Comparison of ENCODE assay signal across 8 cellular contexts in the genomic region with DNA sequence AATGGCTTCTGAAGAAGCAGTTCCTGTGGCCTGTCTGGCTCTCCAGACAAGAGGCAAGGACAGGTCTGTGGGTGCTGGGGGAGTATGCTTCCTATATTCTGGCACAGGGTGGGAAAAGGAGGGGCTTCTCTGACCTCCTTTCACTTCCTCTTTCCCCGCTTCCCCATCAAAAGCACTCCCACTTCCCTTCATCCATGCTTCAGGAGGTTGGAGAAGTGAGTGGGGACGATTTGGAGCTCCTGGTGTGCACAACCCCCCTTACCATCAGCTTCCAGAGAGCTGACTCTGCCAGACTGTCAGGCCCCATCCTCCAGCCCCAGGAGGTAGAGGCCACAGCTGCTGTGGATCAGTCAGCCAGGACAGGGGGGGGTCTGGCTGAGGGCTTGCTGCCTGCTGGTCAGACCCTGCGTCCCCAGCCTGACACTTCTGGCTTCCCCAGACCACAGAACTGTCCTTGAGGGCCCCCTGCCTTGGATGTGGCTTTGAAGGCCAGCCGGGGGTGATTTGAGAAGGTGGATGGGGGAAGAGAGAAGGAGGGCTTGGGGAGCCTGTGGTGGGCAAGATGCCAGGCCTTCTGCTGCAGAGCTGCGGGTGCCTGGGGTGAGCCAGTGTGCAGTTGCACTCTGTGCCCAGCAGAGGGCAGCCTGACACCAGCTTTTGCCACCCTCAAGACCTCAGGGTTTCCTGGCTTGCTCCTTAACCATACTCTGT. TPM values are rescaled to one million over a fixed set of nuclear protein-coding genes. Genes with fewer than 3 reads are reported as not detected.
DNase-seq lines count a peak whose midpoint lies in the region; ATAC-seq and TF ChIP-seq lines count a peak whose summit lies in the region.

No MANE protein-coding gene starts in this region.

- no peaks in the 10 kb centered on the region for H3K4me1 ChIP-seq in MM.1S (ENCODE audit: low read length)
- peaks cover 26% of the 10 kb centered on the region for H3K4me1 ChIP-seq in SJSA1 (replicated peaks)

- ATAC-seq in GM21367 (IDR thresholded peaks at IDR 0.05; ENCODE audit: unreplicated experiment), result no peak

- H3K9me3 ChIP-seq in MM.1S (replicated peaks; ENCODE audit: insufficient read depth, low read length), result no peaks in the 10 kb centered on the region
- no peaks in the 10 kb centered on the region for H3K9me3 ChIP-seq in SJSA1 (replicated peaks)

- H3K27me3 ChIP-seq in MM.1S (replicated peaks; ENCODE audit: insufficient read depth, low read length) (no peaks in the 10 kb centered on the region), SJSA1 (replicated peaks) (no peaks in the 10 kb centered on the region)

- no peaks in the 10 kb centered on the region for H4K20me1 ChIP-seq in MM.1S (ENCODE audit: insufficient read depth, low read length)

- no peak overlapping the region for H2AFZ ChIP-seq in MM.1S (ENCODE audit: low read length)

- no peak overlapping the region for H3K4me2 ChIP-seq in MM.1S (ENCODE audit: low read depth, low read length)

- DNase-seq in MM.1S (peak; percentile 43), SJSA1 (ENCODE audit: low read depth in 1 of 2, low spot score in 2 of 2) (peak; percentile 77 to 82), foreskin melanocyte (peak; percentile 75), occipital lobe (lab: John Stamatoyannopoulos, UW) (peak; percentile 69), substantia nigra (lab: John Stamatoyannopoulos, UW) (peak in 48 of 49 donors; percentile 32 to 89 (median 75))
- peak; percentile 23 to 70 (median 55) for DNase-seq in activated naive CD4-positive, alpha-beta T cell (lab: John Stamatoyannopoulos, UW)

- no peaks in the 10 kb centered on the region for H3F3A ChIP-seq in MM.1S (ENCODE audit: insufficient read depth, low read length)

- H3K9ac ChIP-seq in MM.1S (ENCODE audit: low read length), result no peak overlapping the region

- H3K9me2 ChIP-seq in MM.1S (replicated peaks; ENCODE audit: insufficient read depth, low read length), result no peaks in the 10 kb centered on the region

- TF ChIP-seq CTCF in GM12872 (IDR thresholded peaks at IDR 0.05; ENCODE audit: insufficient read depth, low read depth, low read length) (peak; percentile 100), MM.1S (IDR thresholded peaks at IDR 0.05; ENCODE audit: low read length) (peak; percentile 88)

- H3K36me3 ChIP-seq in MM.1S (replicated peaks; ENCODE audit: insufficient read depth, low read length) (no peaks in the 10 kb centered on the region), SJSA1 (peaks cover 19% of the 10 kb centered on the region; the same call in 1 of the 2 replicates)

- H3K4me3 ChIP-seq in MM.1S (ENCODE audit: low read length), result no peak overlapping the region
- H3K4me3 ChIP-seq in SJSA1, result no peak overlapping the region

- no peaks in the 10 kb centered on the region for H3K79me2 ChIP-seq in MM.1S (ENCODE audit: low read length)

- H3K27ac ChIP-seq in MM.1S (ENCODE audit: low read length) (no peak overlapping the region), SJSA1 (no peak overlapping the region), substantia nigra (ENCODE audit: low read depth, low read length, poor library complexity, severe bottlenecking) (peak overlapping the region; percentile 75)

RNA-seq across cellular contexts. Expression of a gene that starts 21.5 kb away (rescaled TPM):
- 26.7 and 39.3 TPM in 2 replicates for total RNA-seq in SJSA1 (2014; rRNA removed; shearing (Covaris generic))
- 16.8 TPM for total RNA-seq in occipital lobe

RNA-seq across cellular contexts. Expression of a gene that starts 41.3 kb away (rescaled TPM):
- 0.22 and 1.1 TPM in 2 replicates for total RNA-seq in SJSA1 (2014; rRNA removed; shearing (Covaris generic))
- total RNA-seq in occipital lobe, result not detected
